In genomic region chr12:31658743-31659086, GRCh38 we compare ENCODE assay signal across 1 cellular context.
TF ChIP-seq lines count a peak whose summit lies in the region.

No MANE protein-coding gene starts in this region.

TF ChIP-seq in HepG2, 621 proteins besides CTCF, POLR2A, EP300 and RAD21 (continued from another document):
- TF ChIP-seq ARID2 (CRISPR knock-in tag; IDR thresholded peaks at IDR 0.05; ENCODE audit: borderline replicate concordance) (no peak), ZKSCAN1 (IDR thresholded peaks at IDR 0.05; ENCODE audit: low read length) (peak; percentile 88; the same call in 1 of the 2 replicates), ZNF30 (CRISPR knock-in tag; IDR thresholded peaks at IDR 0.05) (no peak), AHDC1 (CRISPR knock-in tag; IDR thresholded peaks at IDR 0.05; ENCODE audit: borderline replicate concordance) (no peak), BRD4 (CRISPR knock-in tag; IDR thresholded peaks at IDR 0.05) (no peak), ESRRA (CRISPR knock-in tag; IDR thresholded peaks at IDR 0.05; ENCODE audit: low read depth) (no peak), ZHX2 (IDR thresholded peaks at IDR 0.05; ENCODE audit: low read depth) (no peak), ZHX2 (CRISPR knock-in tag; IDR thresholded peaks at IDR 0.05; ENCODE audit: borderline replicate concordance) (no peak)
TF ChIP-seq in HepG2: peak in this region for 2.
